In genomic region chr18:23515911-23516546, GRCh38 we compare ENCODE assay signal across 1 cellular context.
TF ChIP-seq lines count a peak whose summit lies in the region.

No MANE protein-coding gene starts in this region.

TF ChIP-seq in K562, 482 proteins besides CTCF, POLR2A, EP300 and RAD21 (continued from another document and continues in another):
- TF ChIP-seq YY1 (IDR thresholded peaks at IDR 0.05; ENCODE audit: borderline replicate concordance in 1 of 3, control insufficient read depth in 1 of 3, extremely low read depth in 1 of 3, insufficient read depth in 3 of 3, insufficient read length in 1 of 3, insufficient replicate concordance in 2 of 3, low read depth in 1 of 3, low read length in 2 of 3), result peak in 1 of 3 experiments; percentile 59
- TF ChIP-seq MXI1 (IDR thresholded peaks at IDR 0.05; ENCODE audit: low read depth, low read length), result no peak
- no peak for TF ChIP-seq RREB1 (CRISPR knock-in tag; IDR thresholded peaks at IDR 0.05)
- no peak for TF ChIP-seq CREB5 (CRISPR knock-in tag; IDR thresholded peaks at IDR 0.05)
- TF ChIP-seq HDGF (IDR thresholded peaks at IDR 0.05), result no peak
- TF ChIP-seq SREBF2 (CRISPR knock-in tag; IDR thresholded peaks at IDR 0.05), result peak; percentile 43; the same call in 1 of the 2 replicates
- TF ChIP-seq XRCC5 (IDR thresholded peaks at IDR 0.05; ENCODE audit: low read depth, low read length), result peak; percentile 90; the same call in 1 of the 2 replicates
- TF ChIP-seq TAF15 (IDR thresholded peaks at IDR 0.05; ENCODE audit: low read depth, low read length), result no peak
- TF ChIP-seq ATF6 (CRISPR knock-in tag; IDR thresholded peaks at IDR 0.05), result 0 out of 2 replicates have a peak, but pooled peaks have one; percentile 35
- TF ChIP-seq ILK (tag; IDR thresholded peaks at IDR 0.05; ENCODE audit: borderline replicate concordance, low read depth), result no peak
- TF ChIP-seq BRF2 (IDR thresholded peaks at IDR 0.05; ENCODE audit: borderline replicate concordance, insufficient read depth, insufficient read length), result no peak
- peak; percentile 54 for TF ChIP-seq CTCFL (IDR thresholded peaks at IDR 0.05; ENCODE audit: borderline replicate concordance, insufficient read depth, low read depth, low read length, poor library complexity, severe bottlenecking)
- TF ChIP-seq JUNB (CRISPR knock-in tag; conservative IDR thresholded peaks at IDR 0.05), result no peak
- TF ChIP-seq MCM2 (IDR thresholded peaks at IDR 0.05; ENCODE audit: low read depth), result no peak
- no peak for TF ChIP-seq KDM5B (IDR thresholded peaks at IDR 0.05; ENCODE audit: insufficient replicate concordance, low read depth, low read length)
- peak; percentile 36; the same call in 1 of the 2 replicates for TF ChIP-seq ZNF24 (IDR thresholded peaks at IDR 0.05)
- TF ChIP-seq MAZ (CRISPR knock-in tag; conservative IDR thresholded peaks at IDR 0.05 in 1 of 2, IDR thresholded peaks at IDR 0.05 in 1 of 2), result 0 out of 4 replicates have a peak, but pooled peaks of 1 of the 2 experiments have one; percentile 41
- TF ChIP-seq PCBP2 (IDR thresholded peaks at IDR 0.05; ENCODE audit: low read depth, low read length, poor library complexity, severe bottlenecking), result no peak
- TF ChIP-seq DEAF1 (CRISPR knock-in tag; IDR thresholded peaks at IDR 0.05), result peak; percentile 78
- no peak for TF ChIP-seq ARID1B (IDR thresholded peaks at IDR 0.05)
- peak; percentile 40; the same call in 1 of the 2 replicates for TF ChIP-seq ZNF384 (IDR thresholded peaks at IDR 0.05; ENCODE audit: low read depth, low read length)
- TF ChIP-seq RCOR1 (IDR thresholded peaks at IDR 0.05; ENCODE audit: borderline replicate concordance in 1 of 2, low read depth in 2 of 2, low read length in 2 of 2), result peak in 1 of 2 experiments; percentile 73; a peak in 1 of 4 replicates
- no peak for TF ChIP-seq MAFK (IDR thresholded peaks at IDR 0.05; ENCODE audit: low read length)
- 0 out of 2 replicates have a peak, but pooled peaks have one; percentile 18 for TF ChIP-seq MYC (IDR thresholded peaks at IDR 0.05; ENCODE audit: low read depth, low read length)
- TF ChIP-seq MYC (CRISPR knock-in tag; IDR thresholded peaks at IDR 0.05; ENCODE audit: borderline replicate concordance, low read depth), result no peak
- peak in 1 of 2 experiments; percentile 47; a peak in 1 of 4 replicates for TF ChIP-seq FOXK2 (conservative IDR thresholded peaks at IDR 0.05 in 1 of 2, IDR thresholded peaks at IDR 0.05 in 1 of 2; ENCODE audit: low read depth in 2 of 2)
- no peak for TF ChIP-seq ZNF212 (CRISPR knock-in tag; IDR thresholded peaks at IDR 0.05)
- 0 out of 4 replicates have a peak, but pooled peaks of 1 of the 2 experiments have one; percentile 43 for TF ChIP-seq FOXA3 (CRISPR knock-in tag; conservative IDR thresholded peaks at IDR 0.05 in 1 of 2, IDR thresholded peaks at IDR 0.05 in 1 of 2)
- 0 out of 2 replicates have a peak, but pooled peaks have one; percentile 43 for TF ChIP-seq ZNF592 (IDR thresholded peaks at IDR 0.05)
- TF ChIP-seq ZNF707 (CRISPR knock-in tag; conservative IDR thresholded peaks at IDR 0.05), result no peak
- no peak for TF ChIP-seq CBX1 (IDR thresholded peaks at IDR 0.05; ENCODE audit: low read depth)
- TF ChIP-seq ZC3H8 (IDR thresholded peaks at IDR 0.05), result no peak
- TF ChIP-seq SRSF7 (optimal IDR thresholded peaks at IDR 0.05; ENCODE audit: low read depth, low read length), result no peak
- TF ChIP-seq NCOR1 (IDR thresholded peaks at IDR 0.05), result no peak
- no peak for TF ChIP-seq IRF1 (CRISPR knock-in tag; IDR thresholded peaks at IDR 0.05; ENCODE audit: borderline replicate concordance)
- no peak for TF ChIP-seq PURB (CRISPR knock-in tag; IDR thresholded peaks at IDR 0.05; ENCODE audit: low read depth)
